9 cellular contexts compared by ENCODE assay signal in the genomic region with DNA sequence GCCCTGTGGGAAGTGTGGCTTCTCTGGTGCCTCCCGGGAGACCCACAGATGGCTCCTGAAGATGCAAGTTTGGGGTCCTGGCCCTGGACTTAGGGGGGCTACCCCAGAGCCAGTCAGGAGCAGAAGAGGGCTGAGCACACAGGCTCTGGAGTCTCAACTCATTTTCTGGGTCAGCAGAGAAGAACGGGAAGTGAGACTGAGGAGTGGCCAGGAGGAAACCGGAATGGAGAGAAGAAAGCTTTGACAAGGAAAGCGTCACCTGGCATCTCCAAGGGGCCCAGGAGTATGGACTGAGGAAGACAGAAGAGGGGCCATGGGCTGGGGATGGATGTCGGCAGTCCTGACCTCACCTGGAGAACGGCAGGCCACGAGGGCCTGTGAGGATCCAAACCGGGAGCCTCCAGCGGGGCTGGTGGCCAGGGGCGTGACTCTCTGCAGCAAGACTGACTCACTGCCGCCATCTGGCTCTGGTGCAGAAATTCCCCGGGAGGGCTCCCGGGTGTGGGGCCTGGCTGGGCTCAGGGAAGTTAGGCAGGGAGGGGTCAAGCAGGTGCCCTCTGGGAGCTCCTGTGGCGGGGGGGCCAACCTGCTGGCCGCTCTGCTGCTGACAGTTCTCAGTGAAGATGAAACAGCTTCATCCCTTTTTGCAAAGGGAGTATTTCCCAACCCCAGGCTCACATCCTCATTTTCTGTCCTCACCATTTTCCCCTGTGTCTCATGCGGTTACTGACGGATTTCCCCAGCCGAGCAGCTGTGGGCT. TPM values are rescaled to one million over a fixed set of nuclear protein-coding genes. Genes with fewer than 3 reads are reported as not detected.
DNase-seq lines count a peak whose midpoint lies in the region; ATAC-seq and TF ChIP-seq lines count a peak whose summit lies in the region.
"Had no signal": no experiment of that assay in that cellular context is flagged by ENCODE, and none has a peak within 500 bp of the region (broad histone marks: within the 10 kb centered on the region; RNA-seq: fewer than 3 reads in every experiment).

No MANE protein-coding gene starts in this region.

- H3K79me1 ChIP-seq in H9 (ENCODE audit: insufficient read depth, low read depth, low read length, poor library complexity, severe bottlenecking), result no peaks in the 10 kb centered on the region

- H3T11ph ChIP-seq in H9 (ENCODE audit: low read length), result no peak overlapping the region

- no peaks in the 10 kb centered on the region for H3K27me3 ChIP-seq in H9 (ENCODE audit: insufficient read depth, low read length)
- H3K27me3 ChIP-seq in spleen (replicated peaks in 1 of 7), result no peaks in the 10 kb centered on the region
- H3K27me3 ChIP-seq in CD8-positive, alpha-beta memory T cell (ENCODE audit: insufficient read depth, low read length, poor library complexity, severe bottlenecking), result no peaks in the 10 kb centered on the region

- H4K5ac ChIP-seq in H9 (ENCODE audit: insufficient read length, low read depth, low read length), result no peak overlapping the region

- peak overlapping the region in 2 of 8 donors; percentile 21 to 47 for H3K4me3 ChIP-seq in spleen
- H3K4me3 ChIP-seq in CD8-positive, alpha-beta memory T cell (ENCODE audit: low read length), result no peak overlapping the region

- H4K20me1 ChIP-seq in H9 (ENCODE audit: control insufficient read depth, insufficient read depth, insufficient read length), result no peaks in the 10 kb centered on the region

- TF ChIP-seq CTCF in H9 (conservative IDR thresholded peaks at IDR 0.05) (peak; percentile 19; the same call in 2 of the 3 replicates), spleen (IDR thresholded peaks at IDR 0.05 in 8 of 11, conservative IDR thresholded peaks at IDR 0.05 in 3 of 11) (peak in 2 of 11 experiments; percentile 9 to 15)

- H3K9me3 ChIP-seq in H9 (ENCODE audit: control insufficient read depth, low read depth, low read length), result peaks cover 15% of the 10 kb centered on the region
- no peaks in the 10 kb centered on the region for H3K9me3 ChIP-seq in spleen
- H3K9me3 ChIP-seq in CD8-positive, alpha-beta memory T cell (ENCODE audit: low read length), result no peaks in the 10 kb centered on the region

- H3K36me3 Mint-ChIP-seq in H9 (ENCODE audit: insufficient read depth in 1 of 3, low read depth in 3 of 3), result peaks cover 69 to 90% (median 87%) of the 10 kb centered on the region in 3 experiments
- peaks cover 2 to 71% (median 9%) of the 10 kb centered on the region in 3 donors for H3K36me3 Mint-ChIP-seq in CD8-positive, alpha-beta memory T cell

- TF ChIP-seq POLR2A in spleen (IDR thresholded peaks at IDR 0.05), result no peak

- H3K4me1 ChIP-seq in H9 (ENCODE audit: insufficient read depth, low read length), result no peaks in the 10 kb centered on the region
- H3K4me1 ChIP-seq in spleen, result peaks cover 0 to 38% (median 13%) of the 10 kb centered on the region in 6 donors
- no peaks in the 10 kb centered on the region for H3K4me1 ChIP-seq in CD8-positive, alpha-beta memory T cell (ENCODE audit: insufficient read depth, low read length)

- intact Hi-C loops in left ventricle myocardium superior (cut with micrococcal nuclease), result no loop called here
- intact Hi-C loops in spleen (cut with DNase I; ENCODE audit: low total_unique reads), result no loop called here

- no peak overlapping the region for H3K4me2 ChIP-seq in H9 (ENCODE audit: insufficient read depth, insufficient read length, low read length)

- H2AFZ ChIP-seq in H9 (ENCODE audit: low read length), result no peak overlapping the region

- H3K36me3 ChIP-seq in spleen, result peaks cover 0 to 96% (median 68%) of the 10 kb centered on the region in 6 donors
- H3K36me3 ChIP-seq in CD8-positive, alpha-beta memory T cell (ENCODE audit: insufficient read depth, low read length), result peaks cover 5% of the 10 kb centered on the region

- no peak overlapping the region for H3K4ac ChIP-seq in H9 (ENCODE audit: low read depth, low read length)

- CTCF ChIA-PET in CD8-positive, alpha-beta memory T cell (lab: Charles Lee), result no interaction called here

- no peaks in the 10 kb centered on the region for H3K23me2 ChIP-seq in H9 (ENCODE audit: insufficient read length, low read depth, low read length, poor library complexity, severe bottlenecking)

- H3K4me3 Mint-ChIP-seq in H9, result no peak overlapping the region
- no peak overlapping the region for H3K4me3 Mint-ChIP-seq in CD8-positive, alpha-beta memory T cell

- H3K9me3 Mint-ChIP-seq in H9, result peaks cover 24 to 28% of the 10 kb centered on the region in 2 experiments
- no peaks in the 10 kb centered on the region for H3K9me3 Mint-ChIP-seq in CD8-positive, alpha-beta memory T cell

- no peak overlapping the region for H2AK5ac ChIP-seq in H9 (ENCODE audit: insufficient read length, low read length)

- no peak overlapping the region for H4K91ac ChIP-seq in H9 (ENCODE audit: insufficient read length, low read depth, low read length)

- no peak overlapping the region for H2BK5ac ChIP-seq in H9 (ENCODE audit: insufficient read length, low read length)

- DNase-seq in H9 (no peak), SKM-1 treated with dmso at 0.1 percent for 144 hours (lab: John Stamatoyannopoulos, UW; ENCODE audit: unreplicated experiment) (peak; percentile 85), left ventricle myocardium superior (peak; percentile 56), spleen (peak; percentile 87), NCI-H446 treated with DMSO at 0.1 percent for 48 hours (lab: John Stamatoyannopoulos, UW) (no peak), NCI-H2107 treated with DMSO at 0.1 percent for 48 hours (lab: John Stamatoyannopoulos, UW; ENCODE audit: unreplicated experiment) (no peak), amniotic stem cell (lab: John Stamatoyannopoulos, UW) (no peak)
- DNase-seq in CD8-positive, alpha-beta memory T cell, result no peak
- DNase-seq: SHP77 treated with DMSO at 0.1 percent for 48 hours had no signal

- no peak overlapping the region for H2BK120ac ChIP-seq in H9 (ENCODE audit: low read depth, low read length, poor library complexity, severe bottlenecking)

- H2BK20ac ChIP-seq in H9 (ENCODE audit: low read depth, low read length, poor library complexity, severe bottlenecking), result no peak overlapping the region

- no peak overlapping the region for H2BK15ac ChIP-seq in H9 (ENCODE audit: low read depth, low read length)

- POLR2A ChIA-PET in CD8-positive, alpha-beta memory T cell (lab: Charles Lee), result interaction anchor here (0.6 kb wide), 1 partner anchor 46 kb away, joined by 6 read pairs; no protein-coding TSS in a partner anchor

- H3K27ac ChIP-seq in H9 (ENCODE audit: insufficient read length, low read depth, low read length) (no peak overlapping the region), spleen (peak overlapping the region in 7 of 8 donors; percentile 54 to 93 (median 77))
- no peak overlapping the region for H3K27ac ChIP-seq in CD8-positive, alpha-beta memory T cell (ENCODE audit: low read depth, low read length)

- no peak overlapping the region for H4K8ac ChIP-seq in H9 (replicated peaks; ENCODE audit: insufficient read length, low read depth, low read length)

- no peak overlapping the region for H3K23ac ChIP-seq in H9 (ENCODE audit: insufficient read length, low read depth, low read length)

- H3K56ac ChIP-seq in H9 (ENCODE audit: insufficient read length, low read depth, low read length), result no peak overlapping the region

- H3K79me2 ChIP-seq in H9 (ENCODE audit: insufficient read depth, low read length), result no peaks in the 10 kb centered on the region

- ATAC-seq in left ventricle myocardium superior, result peak; percentile 63

- no peak overlapping the region for H2BK12ac ChIP-seq in H9 (ENCODE audit: insufficient read length, low read depth, low read length)

- H3K27ac Mint-ChIP-seq in H9, result peak overlapping the region in 1 of 3 experiments; percentile 7; a peak in 1 of 7 replicates
- peak overlapping the region in 1 of 8 donors; percentile 50 for H3K27ac Mint-ChIP-seq in CD8-positive, alpha-beta memory T cell

- no peak overlapping the region for H3K18ac ChIP-seq in H9 (ENCODE audit: insufficient read length, low read depth, low read length)

- no CpG with 5 or more reads among the region's 18 CpGs for WGBS in H9 (ENCODE audit: extremely low coverage, insufficient read length, low lambda C conversion rate)
- 43 to 79% (median 64%) methylated on average over 17 to 18 of the region's 18 CpGs for WGBS in spleen, 5 donors

- no peaks in the 10 kb centered on the region for H3K27me3 Mint-ChIP-seq in H9 (ENCODE audit: low read depth)
- no peaks in the 10 kb centered on the region for H3K27me3 Mint-ChIP-seq in CD8-positive, alpha-beta memory T cell

- no peak overlapping the region for H3K9ac ChIP-seq in H9 (ENCODE audit: extremely low read depth, insufficient read length, low read length)

- no peak overlapping the region; the same call in 1 of the 2 replicates for H3K14ac ChIP-seq in H9 (ENCODE audit: insufficient read depth, low read length)

- H3K4me1 Mint-ChIP-seq in H9, result no peaks in the 10 kb centered on the region
- H3K4me1 Mint-ChIP-seq in CD8-positive, alpha-beta memory T cell, result peaks cover 2 to 4% (median 4%) of the 10 kb centered on the region in 3 donors

RNA-seq across cellular contexts. Expression of gene DAGLB, which starts 23.6 kb away (rescaled TPM):
- total RNA-seq in H9 (2021) (41.9 and 46.4 TPM in 2 replicates), left ventricle myocardium superior (10.1 TPM), spleen (10 to 100 TPM; 14.4 to 35.1 (median 25.3) TPM)
- polyA plus RNA-seq in spleen, result 10 to 100 TPM in 2 of 3 donors, 1 to 10 TPM in 1; 7.2 to 29.2 (median 18.4) TPM
- total RNA-seq in CD8-positive, alpha-beta memory T cell, result 10 to 100 TPM; 16.1 to 16.4 TPM
- polyA plus RNA-seq in CD8-positive, alpha-beta memory T cell, result 9.7 TPM

RNA-seq across cellular contexts. Expression of gene RAC1, which starts 49.8 kb away (rescaled TPM):
- 245 and 255 TPM in 2 replicates for total RNA-seq in H9 (2021)
- total RNA-seq in left ventricle myocardium superior, result 140 TPM
- 100 to 1,000 TPM; 135 to 200 (median 174) TPM for total RNA-seq in spleen
- 100 to 1,000 TPM; 137 to 185 (median 162) TPM for polyA plus RNA-seq in spleen
- total RNA-seq in CD8-positive, alpha-beta memory T cell, result 100 to 1,000 TPM; 224 to 231 TPM
- polyA plus RNA-seq in CD8-positive, alpha-beta memory T cell, result 299 TPM

RNA-seq across cellular contexts. Expression of gene KDELR2, which starts 59.8 kb away (rescaled TPM):
- 86.5 and 91.8 TPM in 2 replicates for total RNA-seq in H9 (2021)
- total RNA-seq in left ventricle myocardium superior, result 45.5 TPM
- 10 to 100 TPM; 55.4 to 77.9 (median 67.7) TPM for total RNA-seq in spleen
- polyA plus RNA-seq in spleen, result 10 to 100 TPM; 20.8 to 36.1 (median 29.9) TPM
- 10 to 100 TPM; 67.7 to 68.9 TPM for total RNA-seq in CD8-positive, alpha-beta memory T cell
- 51.3 TPM for polyA plus RNA-seq in CD8-positive, alpha-beta memory T cell

Comparison
In these comparisons a context has a peak if more than half of its experiments do, and no peak if none do; other contexts are left out.
1. DNase-seq: peak in SKM-1 treated with dmso at 0.1 percent for 144 hours (single experiment), left ventricle myocardium superior (single experiment) and spleen (single experiment); none in H9 (single experiment), NCI-H446 treated with DMSO at 0.1 percent for 48 hours (single experiment), CD8-positive, alpha-beta memory T cell (0 of 5), NCI-H2107 treated with DMSO at 0.1 percent for 48 hours (single experiment) and amniotic stem cell (single experiment).
2. H3K27ac ChIP-seq: peak in spleen (7 of 8); none in H9 (single experiment) and CD8-positive, alpha-beta memory T cell (single experiment).